In the genomic region with DNA sequence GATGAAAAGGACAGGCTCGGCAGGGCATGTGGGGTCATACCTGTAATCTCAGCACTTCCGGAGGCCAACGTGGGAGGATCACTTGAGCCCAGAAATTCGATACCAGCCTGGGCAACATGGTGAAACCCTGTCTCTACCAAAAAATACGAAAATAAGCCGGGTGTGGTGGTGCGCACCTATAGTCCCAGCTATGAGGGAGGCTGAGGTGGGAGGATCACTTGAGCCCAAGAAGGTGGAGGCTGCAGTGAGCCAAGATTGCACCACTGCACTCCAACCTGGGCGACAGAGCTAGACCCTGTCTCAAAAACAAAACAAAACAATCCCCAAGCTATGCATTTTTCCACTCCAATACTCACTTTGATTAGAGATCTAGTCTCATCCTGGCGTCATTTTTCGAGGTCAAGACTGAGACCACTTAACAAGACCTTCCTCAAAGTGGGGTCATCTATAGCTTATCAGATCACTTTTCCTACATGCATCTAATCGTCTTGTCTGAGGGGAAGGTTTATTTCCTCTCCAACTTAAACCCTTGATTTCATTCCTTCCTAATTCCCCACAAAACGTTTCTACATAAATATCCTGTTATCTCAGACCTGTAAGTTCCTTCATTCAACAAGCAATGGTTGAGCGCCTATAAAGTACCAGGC, we compare ENCODE assay signal across 10 cellular contexts. TPM values are rescaled to one million over a fixed set of nuclear protein-coding genes. Genes with fewer than 3 reads are reported as not detected.
DNase-seq lines count a peak whose midpoint lies in the region; ATAC-seq and TF ChIP-seq lines count a peak whose summit lies in the region.
"Had no signal": no experiment of that assay in that cellular context is flagged by ENCODE, and none has a peak within 500 bp of the region (broad histone marks: within the 10 kb centered on the region; RNA-seq: fewer than 3 reads in every experiment).

No MANE protein-coding gene starts in this region.

- intact Hi-C loops in heart left ventricle (cut with DNase I) (loop anchor here in 2 of 10 donors (10.0 kb wide), 1 partner anchor 67 kb away; a partner anchor contains a TSS), cardiac septum (cut with DNase I) (no loop called here), uterus (cut with DNase I; ENCODE audit: low total_unique reads) (no loop called here)

- H3K4me3 ChIP-seq in heart left ventricle (peak overlapping the region in 11 of 12 donors; percentile 63 to 96 (median 79)), brain microvascular endothelial cell (ENCODE audit: low read depth, low read length) (peak overlapping the region; percentile 72), mesodermal cell (ENCODE audit: extremely low read depth, insufficient read depth, low read length, poor library complexity, severe bottlenecking) (peak overlapping the region; percentile 60), uterus (peak overlapping the region; percentile 54 to 76)

- peaks cover 0 to 4% (median 0%) of the 10 kb centered on the region in 9 donors for H3K27me3 ChIP-seq in heart left ventricle
- H3K27me3 ChIP-seq in brain microvascular endothelial cell (replicated peaks), result no peaks in the 10 kb centered on the region
- no peaks in the 10 kb centered on the region for H3K27me3 ChIP-seq in uterus

- no peak for ATAC-seq in heart left ventricle

- H3K4me1 ChIP-seq in heart left ventricle (peaks cover 0 to 15% (median 7%) of the 10 kb centered on the region in 12 donors), mesodermal cell (ENCODE audit: control insufficient read depth, insufficient read depth, low read length, poor library complexity, severe bottlenecking) (no peaks in the 10 kb centered on the region), uterus (no peaks in the 10 kb centered on the region)

- in situ Hi-C loops in brain microvascular endothelial cell (cut with HindIII; ENCODE audit: low pct_ligation_motif_present, low sequenced_read_pairs), result no loop called here

- 50 to 59% (median 52%) methylated on average over 13 of the region's 13 CpGs for WGBS in heart left ventricle, 4 donors
- 59 to 96% methylated on average over 5 to 7 of the region's 13 CpGs for WGBS in mesodermal cell (ENCODE audit: insufficient coverage in 2 of 2), 2 experiments

- no peak for TF ChIP-seq CTCF in heart left ventricle (IDR thresholded peaks at IDR 0.05)
- TF ChIP-seq CTCF in brain microvascular endothelial cell (IDR thresholded peaks at IDR 0.05; ENCODE audit: low read depth, low read length, missing control alignments), result no peak
- TF ChIP-seq CTCF in uterus (IDR thresholded peaks at IDR 0.05), result no peak

- H3K9me3 ChIP-seq in heart left ventricle, result peaks cover 0 to 4% (median 0%) of the 10 kb centered on the region in 12 donors
- H3K9me3 ChIP-seq in mesodermal cell (ENCODE audit: control insufficient read depth, low read length), result no peaks in the 10 kb centered on the region
- H3K9me3 ChIP-seq in uterus, result no peaks in the 10 kb centered on the region

- TF ChIP-seq POLR2A in heart left ventricle (IDR thresholded peaks at IDR 0.05) (no peak), uterus (IDR thresholded peaks at IDR 0.05) (no peak)

- H3K36me3 ChIP-seq in heart left ventricle (peaks cover 0 to 16% (median 2%) of the 10 kb centered on the region in 9 donors), brain microvascular endothelial cell (replicated peaks) (no peaks in the 10 kb centered on the region), mesodermal cell (ENCODE audit: control insufficient read depth, insufficient read depth, low read length) (no peaks in the 10 kb centered on the region), uterus (no peaks in the 10 kb centered on the region)

- DNase-seq in heart left ventricle (no peak), cardiac septum (ENCODE audit: low spot score) (no peak), brain microvascular endothelial cell (no peak), uterus (no peak), cortex of kidney (lab: John Stamatoyannopoulos, UW) (no peak), SW480 (ENCODE audit: low spot score) (no peak), SIG-M5 treated with dmso at 0.1 percent for 504 hours (lab: John Stamatoyannopoulos, UW; ENCODE audit: unreplicated experiment) (no peak)
- DNase-seq: amniotic stem cell, GDM1 had no signal

- H3K27ac ChIP-seq in heart left ventricle, result peak overlapping the region in 6 of 12 donors; percentile 88 to 91 (median 88)
- H3K27ac ChIP-seq in brain microvascular endothelial cell, result no peak overlapping the region
- no peak overlapping the region for H3K27ac ChIP-seq in mesodermal cell (ENCODE audit: low read depth, low read length, severe bottlenecking)
- peak overlapping the region; percentile 75 to 87 for H3K27ac ChIP-seq in uterus

RNA-seq across cellular contexts. Expression of a gene that starts 1.3 kb away (rescaled TPM):
- total RNA-seq in heart left ventricle, result 1 to 10 TPM; 2.9 to 7.8 (median 5.9) TPM
- 1 to 10 TPM; 4.2 to 7.0 TPM for polyA plus RNA-seq in heart left ventricle
- 4.8 TPM for total RNA-seq in cardiac septum
- 6.8 TPM for polyA plus RNA-seq in mesodermal cell (2013, experiment 1 of 2)
- polyA plus RNA-seq in mesodermal cell (2013, experiment 2 of 2), result 10.9 TPM
- total RNA-seq in uterus, result 10 to 100 TPM in 1 of 4 donors, 1 to 10 TPM in 3; 1.5 to 13.7 (median 5.9) TPM

RNA-seq across cellular contexts. Expression of a gene that starts 46.6 kb away (rescaled TPM):
- total RNA-seq in heart left ventricle (not detected), cardiac septum (not detected), uterus (under 1 TPM in 1 of 4 donors, not detected in 3; 0.97 TPM)
- not detected for polyA plus RNA-seq in heart left ventricle
- 0.29 TPM for polyA plus RNA-seq in mesodermal cell (2013, experiment 1 of 2)
- polyA plus RNA-seq in mesodermal cell (2013, experiment 2 of 2), result not detected

Comparison
In these comparisons a context has a peak if more than half of its experiments do, and no peak if none do; other contexts are left out.
1. H3K27ac ChIP-seq: peak in uterus (2 of 2); none in brain microvascular endothelial cell (single experiment) and mesodermal cell (single experiment).
2. Peak in every context shown above with its lines, with median percentiles within 50 percentile points of each other: H3K4me3 ChIP-seq.